ENCODE assay signal across 17 cellular contexts in the genomic region with DNA sequence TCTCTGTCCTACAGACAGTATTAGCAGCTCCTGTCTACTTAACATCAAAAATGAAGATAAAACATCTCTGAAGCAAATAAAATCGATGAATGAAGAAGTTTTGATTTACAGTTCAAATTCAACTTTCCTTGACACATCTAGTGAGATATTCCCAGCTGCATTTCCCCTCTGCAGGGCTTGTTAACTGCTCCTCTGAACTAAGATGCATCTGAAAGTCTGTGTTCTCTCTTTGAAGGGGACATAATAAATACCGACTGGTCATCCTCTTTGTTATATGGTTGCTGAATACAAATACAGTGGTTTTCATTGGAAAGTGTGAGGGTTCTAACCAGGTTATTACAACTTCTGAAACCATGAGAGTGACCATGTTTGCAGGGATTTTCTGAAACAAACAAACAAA.
DNase-seq lines count a peak whose midpoint lies in the region; ATAC-seq, FAIRE-seq and TF ChIP-seq lines count a peak whose summit lies in the region.
"Had no signal": no experiment of that assay in that cellular context is flagged by ENCODE, and none has a peak within 500 bp of the region (broad histone marks: within the 10 kb centered on the region; RNA-seq: fewer than 3 reads in every experiment).

No MANE protein-coding gene starts in this region.

- ATAC-seq in stimulated activated effector memory CD8-positive, alpha-beta T cell treated with anti-CD3 and anti-CD28 coated beads, Interleukin-12 subunit alpha, Interleukin-12 subunit beta, amount 100 ng/mL, for 72 hours, result no peak
- ATAC-seq in aorta (ENCODE audit: low FRiP score), result no peak

- H3K9me3 ChIP-seq in H9 (ENCODE audit: control insufficient read depth, low read depth, low read length), result no peaks in the 10 kb centered on the region
- no peaks in the 10 kb centered on the region for H3K9me3 ChIP-seq in H1 (ENCODE audit: insufficient read depth in 2 of 2, low read depth in 1 of 2, low read length in 1 of 2)
- H3K9me3 ChIP-seq in aorta (ENCODE audit: control insufficient read depth, low read length), result no peaks in the 10 kb centered on the region
- H3K9me3 ChIP-seq: BLaER1 treated with 17β-estradiol and CSF1 and Interleukin-3, amounts not matched to agents 10 nM and 100 nM had no signal

- H3K56ac ChIP-seq in H9 (ENCODE audit: insufficient read length, low read depth, low read length) (no peak overlapping the region), H1 (replicated peaks; ENCODE audit: insufficient read length, low read depth, low read length) (no peak overlapping the region)

- H3K27ac ChIP-seq in H9 (ENCODE audit: insufficient read length, low read depth, low read length) (peak overlapping the region; percentile 5), H1 (ENCODE audit: low read depth, low read length) (peak overlapping the region; percentile 52; the same call in 1 of the 2 replicates), substantia nigra (ENCODE audit: low read depth, low read length, poor library complexity, severe bottlenecking) (peak overlapping the region; percentile 8), brain microvascular endothelial cell (no peak overlapping the region), aorta (ENCODE audit: low read depth in 1 of 2, low read length in 2 of 2) (no peak overlapping the region)
- H3K27ac ChIP-seq: BLaER1 treated with 17β-estradiol and CSF1 and Interleukin-3, amounts not matched to agents 10 nM and 100 nM; HL-60 had no signal

- CTCF ChIA-PET in H1 (lab: Charles Lee; ENCODE audit: partially characterized antibody), result interaction anchor here (1.0 kb wide), 1 partner anchor 10 kb away, joined by 3 read pairs; no protein-coding TSS in a partner anchor

- H3K36me3 ChIP-seq in H1 (ENCODE audit: control insufficient read depth in 2 of 4, insufficient read depth in 4 of 4, low read length in 3 of 4) (peaks cover 0 to 23% (median 5%) of the 10 kb centered on the region in 4 experiments; a peak in 2 of 8 replicates), brain microvascular endothelial cell (replicated peaks) (no peaks in the 10 kb centered on the region), aorta (ENCODE audit: control insufficient read depth in 1 of 2, insufficient read depth in 2 of 2, low read length in 1 of 2) (no peaks in the 10 kb centered on the region)
- H3K36me3 ChIP-seq: BLaER1 treated with 17β-estradiol and CSF1 and Interleukin-3, amounts not matched to agents 10 nM and 100 nM had no signal

- H3K4me2 ChIP-seq in H9 (ENCODE audit: insufficient read depth, insufficient read length, low read length) (peak overlapping the region; percentile 12), H1 (ENCODE audit: insufficient read depth in 1 of 2, low read depth in 2 of 2, low read length in 2 of 2) (peak overlapping the region in 1 of 2 experiments; percentile 71; a peak in 2 of 4 replicates)
- H3K4me2 ChIP-seq: BLaER1 treated with 17β-estradiol and CSF1 and Interleukin-3, amounts not matched to agents 10 nM and 100 nM had no signal

- H3K9me3 Mint-ChIP-seq in H9, result peaks cover 0 to 7% of the 10 kb centered on the region in 2 experiments; a peak in 3 of 5 replicates
- peaks cover 4% of the 10 kb centered on the region for H3K9me3 Mint-ChIP-seq in stimulated activated effector memory CD8-positive, alpha-beta T cell treated with anti-CD3 and anti-CD28 coated beads, Interleukin-12 subunit alpha, Interleukin-12 subunit beta, amount 100 ng/mL, for 72 hours
- H3K9me3 Mint-ChIP-seq: HFFc6, IgD-negative memory B cell had no signal

- peaks cover 29 to 35% of the 10 kb centered on the region in 2 experiments for H3K4me1 Mint-ChIP-seq in H9
- no peaks in the 10 kb centered on the region for H3K4me1 Mint-ChIP-seq in stimulated activated effector memory CD8-positive, alpha-beta T cell treated with anti-CD3 and anti-CD28 coated beads, Interleukin-12 subunit alpha, Interleukin-12 subunit beta, amount 100 ng/mL, for 72 hours
- H3K4me1 Mint-ChIP-seq: CD4-positive, CD25-positive, alpha-beta regulatory T cell; IgD-negative memory B cell had no signal

- H4K91ac ChIP-seq in H9 (ENCODE audit: insufficient read length, low read depth, low read length), result no peak overlapping the region
- H4K91ac ChIP-seq in H1 (replicated peaks; ENCODE audit: insufficient read length, low read length), result peak overlapping the region; percentile 63

- H3K14ac ChIP-seq in H9 (ENCODE audit: insufficient read depth, low read length), result no peak overlapping the region
- H3K14ac ChIP-seq in H1 (ENCODE audit: insufficient read length), result no peak overlapping the region

- H3K23me2 ChIP-seq in H9 (ENCODE audit: insufficient read length, low read depth, low read length, poor library complexity, severe bottlenecking) (no peaks in the 10 kb centered on the region), H1 (ENCODE audit: low read depth, low read length) (peaks cover 3% of the 10 kb centered on the region; the same call in 1 of the 2 replicates)

- POLR2A ChIA-PET in H1 (lab: Charles Lee; ENCODE audit: partially characterized antibody), result interaction anchor here (2.0 to 2.5 kb wide), 2 partner anchors 8 to 10 kb away, joined by 8 to 12 read pairs; no protein-coding TSS in a partner anchor

- H3K79me1 ChIP-seq in H9 (ENCODE audit: insufficient read depth, low read depth, low read length, poor library complexity, severe bottlenecking) (no peaks in the 10 kb centered on the region), H1 (ENCODE audit: low read depth, low read length) (no peaks in the 10 kb centered on the region)

- H3K18ac ChIP-seq in H9 (ENCODE audit: insufficient read length, low read depth, low read length) (no peak overlapping the region), H1 (ENCODE audit: extremely low read depth, low read length) (no peak overlapping the region; the same call in 1 of the 2 replicates)

- in situ Hi-C loops in brain microvascular endothelial cell (cut with HindIII; ENCODE audit: low pct_ligation_motif_present, low sequenced_read_pairs), result no loop called here

- H3K4me3 Mint-ChIP-seq in H9, result no peak overlapping the region
- H3K4me3 Mint-ChIP-seq in stimulated activated effector memory CD8-positive, alpha-beta T cell treated with anti-CD3 and anti-CD28 coated beads, Interleukin-12 subunit alpha, Interleukin-12 subunit beta, amount 100 ng/mL, for 72 hours, result no peak overlapping the region
- H3K4me3 Mint-ChIP-seq: CD4-positive, CD25-positive, alpha-beta regulatory T cell; HFFc6; IgD-negative memory B cell had no signal

- H3K27me3 Mint-ChIP-seq in H9 (ENCODE audit: low read depth), result no peaks in the 10 kb centered on the region; the same call in 1 of the 2 replicates
- H3K27me3 Mint-ChIP-seq: CD4-positive, CD25-positive, alpha-beta regulatory T cell; IgD-negative memory B cell had no signal

- H3K27ac Mint-ChIP-seq in H9, result peak overlapping the region; percentile 98 to 99 (median 98); a peak in 6 of 7 replicates
- H3K27ac Mint-ChIP-seq in stimulated activated effector memory CD8-positive, alpha-beta T cell treated with anti-CD3 and anti-CD28 coated beads, Interleukin-12 subunit alpha, Interleukin-12 subunit beta, amount 100 ng/mL, for 72 hours, result no peak overlapping the region
- H3K27ac Mint-ChIP-seq: CD4-positive, CD25-positive, alpha-beta regulatory T cell; HFFc6; IgD-negative memory B cell had no signal

- no peak for TF ChIP-seq EP300 in H1 (IDR thresholded peaks at IDR 0.05; ENCODE audit: borderline replicate concordance in 1 of 2, low read depth in 2 of 2, low read length in 2 of 2)

- H3T11ph ChIP-seq in H9 (ENCODE audit: low read length), result no peak overlapping the region

- H3K9ac ChIP-seq in H9 (ENCODE audit: extremely low read depth, insufficient read length, low read length) (no peak overlapping the region), H1 (replicated peaks in 1 of 4; ENCODE audit: extremely low read depth in 1 of 4, low read depth in 3 of 4, low read length in 3 of 4) (no peak overlapping the region; a peak in 1 of 7 replicates)
- H3K9ac ChIP-seq: BLaER1 treated with 17β-estradiol and CSF1 and Interleukin-3, amounts not matched to agents 10 nM and 100 nM had no signal

- WGBS in H9 (ENCODE audit: extremely low coverage, insufficient read length, low lambda C conversion rate), result no CpG with 5 or more reads among the region's 2 CpGs
- WGBS in H1 (ENCODE audit: extremely low coverage in 1 of 2, insufficient coverage in 1 of 2, insufficient read length in 1 of 2, insufficient replicate concordance in 2 of 2, low coverage in 1 of 2, low lambda C conversion rate in 2 of 2, missing lambda C conversion rate in 1 of 2), 2 experiments, result 55% methylated on average over 2 of the region's 2 CpGs; no CpG with 5 or more reads in 1 of the 2 experiments
- WGBS in aorta, 2 donors, result 82% methylated on average over 2 of the region's 2 CpGs

- FAIRE-seq in H1 (lab: Jason Lieb, UNC), result peak; percentile 19
- FAIRE-seq: GM12891 had no signal

- H4K5ac ChIP-seq in H9 (ENCODE audit: insufficient read length, low read depth, low read length) (no peak overlapping the region), H1 (ENCODE audit: insufficient read length, low read depth, low read length) (peak overlapping the region; percentile 85)

- H2AK5ac ChIP-seq in H9 (ENCODE audit: insufficient read length, low read length), result no peak overlapping the region
- H2AK5ac ChIP-seq in H1 (ENCODE audit: low read depth, low read length), result no peak overlapping the region

- H2BK12ac ChIP-seq in H9 (ENCODE audit: insufficient read length, low read depth, low read length), result no peak overlapping the region
- H2BK12ac ChIP-seq in H1 (ENCODE audit: low read depth, low read length), result no peak overlapping the region

- H4K20me1 ChIP-seq in H9 (ENCODE audit: control insufficient read depth, insufficient read depth, insufficient read length), result no peaks in the 10 kb centered on the region
- H4K20me1 ChIP-seq in H1 (replicated peaks in 1 of 2; ENCODE audit: control insufficient read depth in 1 of 2, insufficient read depth in 2 of 2, low read length in 2 of 2), result no peaks in the 10 kb centered on the region
- H4K20me1 ChIP-seq: BLaER1 treated with 17β-estradiol and CSF1 and Interleukin-3, amounts not matched to agents 10 nM and 100 nM had no signal

- H2BK15ac ChIP-seq in H9 (ENCODE audit: low read depth, low read length) (no peak overlapping the region), H1 (ENCODE audit: low read length) (no peak overlapping the region)

- no peak for TF ChIP-seq RAD21 in H1 (IDR thresholded peaks at IDR 0.05 in 1 of 2, conservative IDR thresholded peaks at IDR 0.05 in 1 of 2; ENCODE audit: low read depth in 2 of 2, low read length in 2 of 2)

- H2BK5ac ChIP-seq in H9 (ENCODE audit: insufficient read length, low read length) (no peak overlapping the region), H1 (ENCODE audit: low read depth, low read length) (peak overlapping the region; percentile 3; the same call in 1 of the 2 replicates)

- peaks cover 4% of the 10 kb centered on the region; the same call in 1 of the 2 replicates for H3K79me2 ChIP-seq in H9 (ENCODE audit: insufficient read depth, low read length)
- peaks cover 0 to 22% of the 10 kb centered on the region in 2 experiments; a peak in 3 of 4 replicates for H3K79me2 ChIP-seq in H1 (ENCODE audit: control insufficient read depth in 1 of 2, insufficient read depth in 2 of 2, low read length in 2 of 2)

- H3K4me1 ChIP-seq in H9 (ENCODE audit: insufficient read depth, low read length) (peaks cover 7% of the 10 kb centered on the region; the same call in 1 of the 2 replicates), H1 (replicated peaks in 1 of 4; ENCODE audit: control insufficient read depth in 3 of 4, insufficient read depth in 4 of 4, low read length in 3 of 4) (peaks cover 0 to 15% (median 5%) of the 10 kb centered on the region in 4 experiments; a peak in 4 of 7 replicates), aorta (ENCODE audit: control insufficient read depth in 1 of 2, insufficient read depth in 2 of 2, low read length in 2 of 2) (no peaks in the 10 kb centered on the region)
- H3K4me1 ChIP-seq: BLaER1 treated with 17β-estradiol and CSF1 and Interleukin-3, amounts not matched to agents 10 nM and 100 nM had no signal

- no peak for TF ChIP-seq CTCF in H9 (conservative IDR thresholded peaks at IDR 0.05)
- no peak for TF ChIP-seq CTCF in H1 (IDR thresholded peaks at IDR 0.05; ENCODE audit: control extremely low read depth in 1 of 3, insufficient read depth in 1 of 3, low read depth in 1 of 3, low read length in 3 of 3)
- no peak for TF ChIP-seq CTCF in brain microvascular endothelial cell (IDR thresholded peaks at IDR 0.05; ENCODE audit: low read depth, low read length, missing control alignments)

- H2BK20ac ChIP-seq in H9 (ENCODE audit: low read depth, low read length, poor library complexity, severe bottlenecking) (no peak overlapping the region), H1 (ENCODE audit: low read length) (no peak overlapping the region)

- TF ChIP-seq POLR2A in H1 (IDR thresholded peaks at IDR 0.05; ENCODE audit: control extremely low read depth in 1 of 2, low read depth in 2 of 2, low read length in 2 of 2), result no peak

- no peak overlapping the region for H2BK120ac ChIP-seq in H9 (ENCODE audit: low read depth, low read length, poor library complexity, severe bottlenecking)
- peak overlapping the region; percentile 93 for H2BK120ac ChIP-seq in H1 (replicated peaks; ENCODE audit: low read depth, low read length)

- H3K23ac ChIP-seq in H9 (ENCODE audit: insufficient read length, low read depth, low read length) (no peak overlapping the region), H1 (ENCODE audit: insufficient read length) (no peak overlapping the region)

- H3K36me3 Mint-ChIP-seq in H9 (ENCODE audit: insufficient read depth in 1 of 3, low read depth in 3 of 3), result peaks cover 0 to 34% (median 9%) of the 10 kb centered on the region in 3 experiments
- no peaks in the 10 kb centered on the region for H3K36me3 Mint-ChIP-seq in stimulated activated effector memory CD8-positive, alpha-beta T cell treated with anti-CD3 and anti-CD28 coated beads, Interleukin-12 subunit alpha, Interleukin-12 subunit beta, amount 100 ng/mL, for 72 hours
- H3K36me3 Mint-ChIP-seq: CD4-positive, CD25-positive, alpha-beta regulatory T cell; IgD-negative memory B cell had no signal

- H3K4ac ChIP-seq in H9 (ENCODE audit: low read depth, low read length) (no peak overlapping the region), H1 (replicated peaks; ENCODE audit: insufficient read length, low read depth, low read length) (no peak overlapping the region)

- H4K8ac ChIP-seq in H9 (replicated peaks; ENCODE audit: insufficient read length, low read depth, low read length), result no peak overlapping the region
- H4K8ac ChIP-seq in H1 (ENCODE audit: extremely low read depth, insufficient read depth, low read length), result no peak overlapping the region

- H2AFZ ChIP-seq in H9 (ENCODE audit: low read length), result no peak overlapping the region
- H2AFZ ChIP-seq in H1 (ENCODE audit: low read length), result no peak overlapping the region

- intact Hi-C loops in aorta (cut with DNase I), result no loop called here

- H3K4me3 ChIP-seq in H1 (ENCODE audit: extremely low read depth in 1 of 4, insufficient read depth in 2 of 4, low read depth in 3 of 4, low read length in 4 of 4), result peak overlapping the region in 1 of 4 experiments; percentile 76; a peak in 1 of 8 replicates
- H3K4me3 ChIP-seq in brain microvascular endothelial cell (ENCODE audit: low read depth, low read length), result no peak overlapping the region
- no peak overlapping the region for H3K4me3 ChIP-seq in aorta (ENCODE audit: low read length in 2 of 2)
- H3K4me3 ChIP-seq: BLaER1 treated with 17β-estradiol and CSF1 and Interleukin-3, amounts not matched to agents 10 nM and 100 nM had no signal

- no peaks in the 10 kb centered on the region for H3K27me3 ChIP-seq in H9 (ENCODE audit: insufficient read depth, low read length)
- H3K27me3 ChIP-seq in H1 (replicated peaks in 1 of 4; ENCODE audit: control insufficient read depth in 3 of 4, extremely low read depth in 1 of 4, insufficient read depth in 3 of 4, low read length in 3 of 4), result no peaks in the 10 kb centered on the region
- H3K27me3 ChIP-seq in brain microvascular endothelial cell (replicated peaks), result no peaks in the 10 kb centered on the region
- no peaks in the 10 kb centered on the region for H3K27me3 ChIP-seq in aorta (ENCODE audit: control insufficient read depth in 1 of 2, insufficient read depth in 2 of 2, low read length in 1 of 2)
- H3K27me3 ChIP-seq: BLaER1 treated with 17β-estradiol and CSF1 and Interleukin-3, amounts not matched to agents 10 nM and 100 nM had no signal

- DNase-seq in H9 (no peak), H1 (ENCODE audit: low read depth in 1 of 2, low spot score in 2 of 2) (no peak), inferior parietal cortex (ENCODE audit: extremely low spot score) (peak; percentile 11), substantia nigra (lab: John Stamatoyannopoulos, UW) (no peak), brain microvascular endothelial cell (no peak), NCI-H510A treated with DMSO at 0.1 percent for 48 hours (lab: John Stamatoyannopoulos, UW) (no peak), aorta (no peak)
- DNase-seq in stimulated activated effector memory CD8-positive, alpha-beta T cell treated with anti-CD3 and anti-CD28 coated beads, Interleukin-12 subunit alpha, Interleukin-12 subunit beta, amount 100 ng/mL, for 72 hours (ENCODE audit: low spot score in 2 of 2), result no peak
- DNase-seq: ACHN; CD4-positive, CD25-positive, alpha-beta regulatory T cell; GOT3; HCEC 1CT; HFFc6 had no signal

Comparison
In these comparisons a context has a peak if more than half of its experiments do, and no peak if none do; other contexts are left out.
1. H3K27ac ChIP-seq: peak in H9 (single experiment), H1 (single experiment) and substantia nigra (single experiment); none in brain microvascular endothelial cell (single experiment) and aorta (0 of 2).